In the genomic region with DNA sequence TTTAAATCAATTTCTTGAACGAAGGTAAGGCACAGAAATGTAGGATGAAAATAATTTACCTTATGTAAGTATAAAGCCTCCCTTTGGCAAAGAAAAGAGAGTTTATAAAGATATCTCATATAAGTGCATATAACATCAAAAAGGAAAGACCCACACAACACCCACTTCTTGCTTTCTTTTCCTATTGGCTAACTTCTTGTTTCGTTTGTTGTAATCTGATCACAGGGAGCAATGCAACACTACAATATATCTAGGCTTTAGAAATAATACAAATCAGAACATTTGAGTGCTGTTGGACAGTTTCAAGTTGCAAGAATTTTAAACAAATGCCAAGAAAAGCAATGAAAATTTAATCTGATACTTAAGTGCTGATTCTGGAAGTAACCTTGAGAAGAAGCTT, we compare ENCODE assay signal across 8 cellular contexts. TPM values are rescaled to one million over a fixed set of nuclear protein-coding genes. Genes with fewer than 3 reads are reported as not detected.
A peak's percentile ranks its signal among the peaks of the same experiment; 100 is the strongest.
DNase-seq lines count a peak whose midpoint lies in the region; TF ChIP-seq lines count a peak whose summit lies in the region.

No MANE protein-coding gene starts in this region.

- no peak overlapping the region for H2AFZ ChIP-seq in mammary epithelial cell (ENCODE audit: low read depth, low read length)

- H3K27ac ChIP-seq in mammary epithelial cell (ENCODE audit: insufficient read depth, low read depth, low read length) (peak overlapping the region; percentile 93), mucosa of rectum (ENCODE audit: low read depth in 2 of 2, low read length in 2 of 2) (peak overlapping the region; percentile 84 to 88)

- in situ Hi-C loops in mammary epithelial cell (cut with MboI; ENCODE audit: low sequenced_read_pairs in 2 of 2), result loop anchor here in 1 of 2 donors (5.0 kb wide), 1 partner anchor 99 kb away; no protein-coding TSS in a partner anchor

- H3K79me2 ChIP-seq in mammary epithelial cell (ENCODE audit: insufficient read depth, low read length), result peaks cover 93% of the 10 kb centered on the region

- H3K27me3 ChIP-seq in mammary epithelial cell (ENCODE audit: insufficient read depth, low read length) (no peaks in the 10 kb centered on the region), mucosa of rectum (ENCODE audit: control insufficient read depth in 2 of 2, insufficient read depth in 2 of 2, low read length in 2 of 2) (no peaks in the 10 kb centered on the region)

- peak overlapping the region; percentile 96 for H3K4me2 ChIP-seq in mammary epithelial cell (ENCODE audit: insufficient read depth, low read depth, low read length)

- TF ChIP-seq POLR2A in NB4 (IDR thresholded peaks at IDR 0.05; ENCODE audit: extremely low read depth, insufficient read length), result no peak

- dilution Hi-C loops in mammary epithelial cell (cut with HindIII; ENCODE audit: low sequenced_read_pairs), result loop anchor here (5.0 kb wide), 2 partner anchors 44 to 99 kb away; no protein-coding TSS in a partner anchor

- TF ChIP-seq CTCF in NB4 (IDR thresholded peaks at IDR 0.05; ENCODE audit: low read depth, low read length), result no peak
- no peak for TF ChIP-seq CTCF in mammary epithelial cell (conservative IDR thresholded peaks at IDR 0.05 in 1 of 2, IDR thresholded peaks at IDR 0.05 in 1 of 2; ENCODE audit: extremely low read depth in 1 of 2, insufficient read depth in 1 of 2, low read depth in 1 of 2, low read length in 2 of 2)

- CTCF ChIA-PET in mammary epithelial cell (lab: Charles Lee; ENCODE audit: low non-redundant PET), result interaction anchor here (0.5 to 0.7 kb wide), 2 partner anchors 99 to 359 kb away, joined by 5 to 8 read pairs; no protein-coding TSS in a partner anchor

- intact Hi-C loops in mammary epithelial cell (cut with micrococcal nuclease), result loop anchor here (2.0 to 5.0 kb wide), 4 partner anchors 15 to 316 kb away; a partner anchor contains a TSS

- BruUV-seq in mammary epithelial cell (replicated peaks; lab: Mats Ljungman, UMichigan), result no TSS peak

- H4K20me1 ChIP-seq in mammary epithelial cell (ENCODE audit: insufficient read depth, low read length), result no peaks in the 10 kb centered on the region

- H3K4me1 ChIP-seq in mammary epithelial cell (ENCODE audit: insufficient read depth, low read length) (peaks cover 13% of the 10 kb centered on the region), mucosa of rectum (ENCODE audit: control insufficient read depth in 2 of 2, insufficient read depth in 2 of 2, low read length in 2 of 2) (peaks cover 9 to 17% of the 10 kb centered on the region in 2 donors)

- peak overlapping the region; percentile 93 for H3K9ac ChIP-seq in mammary epithelial cell (ENCODE audit: insufficient read depth, low read length)
- H3K9ac ChIP-seq in mucosa of rectum (ENCODE audit: low read depth in 1 of 2, low read length in 2 of 2), result peak overlapping the region in 1 of 2 donors; percentile 95

- peak; percentile 39 for DNase-seq in DMS79 treated with DMSO at 0.1 percent for 48 hours (lab: John Stamatoyannopoulos, UW)
- no peak for DNase-seq in DMS79 (lab: John Stamatoyannopoulos, UW)
- DNase-seq in NB4 (ENCODE audit: low read depth), result peak; percentile 31
- peak; percentile 73 for DNase-seq in mammary epithelial cell
- no peak for DNase-seq in NCI-H1048 (lab: John Stamatoyannopoulos, UW)
- no peak for DNase-seq in NCI-H345 (lab: John Stamatoyannopoulos, UW)
- no peak for DNase-seq in NCI-H2227 treated with DMSO at 0.1 percent for 48 hours (lab: John Stamatoyannopoulos, UW)

- no peak overlapping the region for H3K4me3 ChIP-seq in NB4 (ENCODE audit: low read depth, low read length)
- H3K4me3 ChIP-seq in mammary epithelial cell (replicated peaks in 1 of 3; ENCODE audit: insufficient read depth in 1 of 3, low read depth in 2 of 3, low read length in 3 of 3), result peak overlapping the region; percentile 66 to 79 (median 72)
- H3K4me3 ChIP-seq in mucosa of rectum (ENCODE audit: low read length in 2 of 2), result peak overlapping the region; percentile 96 to 97

- 0% methylated on average over 2 of the region's 2 CpGs for WGBS in mammary epithelial cell (ENCODE audit: low coverage, missing lambda C conversion rate)

- H3K36me3 ChIP-seq in mammary epithelial cell (ENCODE audit: insufficient read depth, low read length), result no peaks in the 10 kb centered on the region
- no peaks in the 10 kb centered on the region for H3K36me3 ChIP-seq in mucosa of rectum (ENCODE audit: control insufficient read depth in 2 of 2, insufficient read depth in 2 of 2, low read length in 2 of 2)

- no peaks in the 10 kb centered on the region for H3K9me3 ChIP-seq in mammary epithelial cell (replicated peaks; ENCODE audit: insufficient read depth, low read length)
- H3K9me3 ChIP-seq in mucosa of rectum (ENCODE audit: control insufficient read depth in 2 of 2, low read length in 2 of 2), result no peaks in the 10 kb centered on the region

RNA-seq across cellular contexts. Expression of a gene that starts 1.3 kb away (rescaled TPM):
- 10 to 100 TPM; 39.3 to 55.6 TPM for total RNA-seq in mammary epithelial cell
- 16.4 TPM for polyA plus RNA-seq in mammary epithelial cell
- 46.3 TPM for polyA minus RNA-seq in mammary epithelial cell

RNA-seq across cellular contexts. Expression of a gene that starts 1.7 kb away (rescaled TPM):
- total RNA-seq in mammary epithelial cell, result 100 to 1,000 TPM; 113 to 133 TPM
- polyA plus RNA-seq in mammary epithelial cell, result 66.2 TPM
- polyA minus RNA-seq in mammary epithelial cell, result 73.7 TPM

Comparison
In these comparisons a context has a peak if more than half of its experiments do, and no peak if none do; other contexts are left out.
1. DNase-seq: peak in DMS79 treated with DMSO at 0.1 percent for 48 hours (single experiment), NB4 (single experiment) and mammary epithelial cell (single experiment); none in DMS79 (single experiment), NCI-H1048 (single experiment), NCI-H345 (single experiment) and NCI-H2227 treated with DMSO at 0.1 percent for 48 hours (single experiment).